8 cellular contexts compared by ENCODE assay signal in genomic region chr9:13026956-13027355, GRCh38.
"Had no signal": no experiment of that assay in that cellular context is flagged by ENCODE, and none has a peak within 500 bp of the region (broad histone marks: within the 10 kb centered on the region; RNA-seq: fewer than 3 reads in every experiment).

No MANE protein-coding gene starts in this region.

- H3K27me3 Mint-ChIP-seq: IgD-negative memory B cell had no signal

- H3K27ac Mint-ChIP-seq: HFFc6, IgD-negative memory B cell had no signal

- H3K4me3 Mint-ChIP-seq: HFFc6, IgD-negative memory B cell had no signal

- H3K9me3 Mint-ChIP-seq: HFFc6 had no signal

- ATAC-seq: HCT116, HepG2 had no signal

- DNase-seq: GM23248, GOT3, H7, HFFc6, KBM-7 had no signal

- H3K4me1 Mint-ChIP-seq: IgD-negative memory B cell had no signal
